Comparison of ENCODE assay signal across 17 cellular contexts in the genomic region with DNA sequence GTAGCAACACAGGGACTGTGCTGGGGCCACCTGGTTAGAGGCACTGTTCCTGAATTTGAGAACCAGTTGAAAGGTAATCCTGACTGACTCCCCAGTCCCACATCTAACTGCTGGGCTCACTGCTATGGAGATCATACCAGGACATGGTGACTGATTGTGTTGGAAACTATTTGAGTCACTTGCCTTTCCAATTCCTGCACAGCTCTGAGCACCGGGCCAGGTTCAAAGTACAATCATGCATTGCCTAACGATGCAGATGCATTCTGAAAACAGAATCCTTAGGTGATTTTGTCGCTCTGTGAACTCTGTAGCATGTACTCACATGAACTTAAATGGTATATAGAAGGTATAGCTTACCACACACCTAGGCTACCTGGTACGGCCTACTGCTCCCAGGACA.
DNase-seq lines count a peak whose midpoint lies in the region; ATAC-seq and TF ChIP-seq lines count a peak whose summit lies in the region.
"Had no signal": no experiment of that assay in that cellular context is flagged by ENCODE, and none has a peak within 500 bp of the region (broad histone marks: within the 10 kb centered on the region; RNA-seq: fewer than 3 reads in every experiment).

No MANE protein-coding gene starts in this region.

- no peaks in the 10 kb centered on the region for H3K4me1 Mint-ChIP-seq in CD14-positive monocyte
- H3K4me1 Mint-ChIP-seq in activated T-cell treated with anti-CD3 and anti-CD28 coated beads, Interleukin-2, amount 50 U/mL, for 4 hours (ENCODE audit: low read depth), result no peaks in the 10 kb centered on the region
- H3K4me1 Mint-ChIP-seq: B cell; CD4-positive, CD25-positive, alpha-beta regulatory T cell; CD8-positive, alpha-beta memory T cell; IgD-negative memory B cell had no signal

- no peak overlapping the region for H3K4me2 ChIP-seq in hepatocyte
- H3K4me2 ChIP-seq: BLaER1 treated with 17β-estradiol and CSF1 and Interleukin-3, amounts not matched to agents 10 nM and 100 nM had no signal

- no peak for TF ChIP-seq POLR2A in sigmoid colon (IDR thresholded peaks at IDR 0.05)

- no peak overlapping the region for H3K9ac ChIP-seq in liver (ENCODE audit: low read depth in 1 of 2, low read length in 2 of 2)
- H3K9ac ChIP-seq: BLaER1 treated with 17β-estradiol and CSF1 and Interleukin-3, amounts not matched to agents 10 nM and 100 nM; GM23248 had no signal

- H3K27ac Mint-ChIP-seq in CD14-positive monocyte, result no peak overlapping the region
- H3K27ac Mint-ChIP-seq: B cell; CD4-positive, CD25-positive, alpha-beta regulatory T cell; CD8-positive, alpha-beta memory T cell had no signal

- H3K27ac ChIP-seq in hepatocyte, result no peak overlapping the region
- no peak overlapping the region for H3K27ac ChIP-seq in liver (ENCODE audit: low read depth in 1 of 2, low read length in 2 of 2)
- no peak overlapping the region for H3K27ac ChIP-seq in sigmoid colon
- H3K27ac ChIP-seq: BLaER1 treated with 17β-estradiol and CSF1 and Interleukin-3, amounts not matched to agents 10 nM and 100 nM; GM23248; HL-60 had no signal

- TF ChIP-seq EP300 in sigmoid colon (IDR thresholded peaks at IDR 0.05), result no peak

- intact Hi-C loops in CD14-positive monocyte (cut with micrococcal nuclease) (no loop called here), sigmoid colon (cut with DNase I) (no loop called here)

- TF ChIP-seq CTCF in CD14-positive monocyte (IDR thresholded peaks at IDR 0.05) (no peak), hepatocyte (IDR thresholded peaks at IDR 0.05; ENCODE audit: poor library complexity) (no peak), liver (IDR thresholded peaks at IDR 0.05; ENCODE audit: low read depth, low read length, missing input control) (no peak), sigmoid colon (IDR thresholded peaks at IDR 0.05) (no peak)

- no peaks in the 10 kb centered on the region for H3K4me1 ChIP-seq in hepatocyte (ENCODE audit: insufficient read depth)
- no peaks in the 10 kb centered on the region for H3K4me1 ChIP-seq in liver (ENCODE audit: control insufficient read depth in 4 of 4, insufficient read depth in 4 of 4, low read length in 3 of 4)
- peaks cover 0 to 10% (median under 1%) of the 10 kb centered on the region in 4 donors for H3K4me1 ChIP-seq in sigmoid colon

- no peak overlapping the region for H2AFZ ChIP-seq in hepatocyte
- H2AFZ ChIP-seq: GM23248 had no signal

- H3K36me3 ChIP-seq in hepatocyte (replicated peaks; ENCODE audit: insufficient read depth, low read depth) (no peaks in the 10 kb centered on the region), liver (ENCODE audit: control insufficient read depth in 4 of 4, insufficient read depth in 3 of 4, low read depth in 1 of 4, low read length in 3 of 4) (no peaks in the 10 kb centered on the region), sigmoid colon (no peaks in the 10 kb centered on the region)
- H3K36me3 ChIP-seq: BLaER1 treated with 17β-estradiol and CSF1 and Interleukin-3, amounts not matched to agents 10 nM and 100 nM; HAP-1 had no signal

- peaks cover 0 to 12% (median 0%) of the 10 kb centered on the region in 3 donors for H3K27me3 Mint-ChIP-seq in CD14-positive monocyte (ENCODE audit: low read depth in 3 of 3)
- H3K27me3 Mint-ChIP-seq in activated T-cell treated with anti-CD3 and anti-CD28 coated beads, Interleukin-2, amount 50 U/mL, for 4 hours (ENCODE audit: low read depth), result peaks cover 5% of the 10 kb centered on the region
- H3K27me3 Mint-ChIP-seq: B cell; CD8-positive, alpha-beta memory T cell had no signal

- H3K9me3 ChIP-seq in hepatocyte (ENCODE audit: low read depth) (no peaks in the 10 kb centered on the region), liver (ENCODE audit: control insufficient read depth in 4 of 4, low read length in 3 of 4) (peaks cover 0 to 3% (median 1%) of the 10 kb centered on the region in 4 donors), sigmoid colon (peaks cover 0 to 4% (median 0%) of the 10 kb centered on the region in 4 donors)
- H3K9me3 ChIP-seq: HAP-1 had no signal

- no peaks in the 10 kb centered on the region for H3K9me2 ChIP-seq in hepatocyte (replicated peaks; ENCODE audit: insufficient read depth)

- H3K4me3 ChIP-seq in hepatocyte (no peak overlapping the region), liver (ENCODE audit: low read depth in 1 of 3, low read length in 3 of 3) (no peak overlapping the region), sigmoid colon (no peak overlapping the region)
- H3K4me3 ChIP-seq: BLaER1 treated with 17β-estradiol and CSF1 and Interleukin-3, amounts not matched to agents 10 nM and 100 nM; GM23248; HAP-1 had no signal

- WGBS in hepatocyte (ENCODE audit: low lambda C conversion rate, missing lambda C conversion rate), result 78% methylated on average over 4 of the region's 4 CpGs
- 51% methylated on average over 4 of the region's 4 CpGs for WGBS in liver
- WGBS in sigmoid colon, 2 donors, result 39 to 67% methylated on average over 4 of the region's 4 CpGs

- H3K4me3 Mint-ChIP-seq in CD14-positive monocyte, result no peak overlapping the region
- no peak overlapping the region for H3K4me3 Mint-ChIP-seq in activated T-cell treated with anti-CD3 and anti-CD28 coated beads, Interleukin-2, amount 50 U/mL, for 4 hours
- H3K4me3 Mint-ChIP-seq: B cell; CD4-positive, CD25-positive, alpha-beta regulatory T cell; CD8-positive, alpha-beta memory T cell; IgD-negative memory B cell had no signal

- H3K79me2 ChIP-seq in hepatocyte, result no peaks in the 10 kb centered on the region

- H3K9me3 Mint-ChIP-seq in CD14-positive monocyte, result peaks cover 0 to 5% (median 0%) of the 10 kb centered on the region in 7 donors
- H3K9me3 Mint-ChIP-seq in activated T-cell treated with anti-CD3 and anti-CD28 coated beads, Interleukin-2, amount 50 U/mL, for 4 hours, result no peaks in the 10 kb centered on the region
- H3K9me3 Mint-ChIP-seq: CD8-positive, alpha-beta memory T cell had no signal

- H3K27me3 ChIP-seq in hepatocyte (no peaks in the 10 kb centered on the region), liver (ENCODE audit: control insufficient read depth in 4 of 4, insufficient read depth in 4 of 4, low read length in 3 of 4) (peaks cover 0 to 3% (median 1%) of the 10 kb centered on the region in 4 donors), sigmoid colon (no peaks in the 10 kb centered on the region)

- no peaks in the 10 kb centered on the region for H3K36me3 Mint-ChIP-seq in CD14-positive monocyte
- no peaks in the 10 kb centered on the region for H3K36me3 Mint-ChIP-seq in activated T-cell treated with anti-CD3 and anti-CD28 coated beads, Interleukin-2, amount 50 U/mL, for 4 hours (ENCODE audit: insufficient read depth)
- H3K36me3 Mint-ChIP-seq: CD4-positive, CD25-positive, alpha-beta regulatory T cell; CD8-positive, alpha-beta memory T cell; IgD-negative memory B cell had no signal

- TF ChIP-seq RAD21 in liver (IDR thresholded peaks at IDR 0.05), result no peak

- DNase-seq in CD14-positive monocyte (ENCODE audit: low spot score) (peak; percentile 2), hepatocyte (ENCODE audit: low spot score) (peak; percentile 59), sigmoid colon (peak; percentile 13), ACHN (no peak)
- no peak for DNase-seq in activated T-cell treated with anti-CD3 and anti-CD28 coated beads, Interleukin-2, amount 50 U/mL, for 4 hours
- DNase-seq: 8988T; CD4-positive, CD25-positive, alpha-beta regulatory T cell; CD8-positive, alpha-beta memory T cell; COR-L47; GM23248 had no signal

- in situ Hi-C loops in ACHN (cut with HindIII; ENCODE audit: low pct_ligation_motif_present, low pct_unique_long_range_greater_than_20kb, low sequenced_read_pairs), result no loop called here

- no peaks in the 10 kb centered on the region for H4K20me1 ChIP-seq in hepatocyte (ENCODE audit: insufficient read depth, poor library complexity, severe bottlenecking)
- H4K20me1 ChIP-seq: BLaER1 treated with 17β-estradiol and CSF1 and Interleukin-3, amounts not matched to agents 10 nM and 100 nM had no signal

- ATAC-seq in activated T-cell treated with anti-CD3 and anti-CD28 coated beads, Interleukin-2, amount 50 U/mL, for 4 hours, result no peak
- ATAC-seq in HG03469 (IDR thresholded peaks at IDR 0.05; ENCODE audit: unreplicated experiment), result no peak

TF ChIP-seq in liver, 16 proteins besides CTCF, POLR2A, EP300 and RAD21:
- TF ChIP-seq HNF4A (conservative IDR thresholded peaks at IDR 0.05) (peak; percentile 55 to 64), TAF1 (conservative IDR thresholded peaks at IDR 0.05) (no peak), EGR1 (IDR thresholded peaks at IDR 0.05; ENCODE audit: low read depth in 2 of 2) (no peak), YY1 (IDR thresholded peaks at IDR 0.05) (no peak)

Comparison
In these comparisons a context has a peak if more than half of its experiments do, and no peak if none do; other contexts are left out.
1. DNase-seq: peak in CD14-positive monocyte (single experiment), hepatocyte (single experiment) and sigmoid colon (single experiment); none in activated T-cell treated with anti-CD3 and anti-CD28 coated beads, Interleukin-2, amount 50 U/mL, for 4 hours (single experiment) and ACHN (single experiment).